8 cellular contexts compared by ENCODE assay signal in genomic region chr7:42745357-42746022, GRCh38.
DNase-seq lines count a peak whose midpoint lies in the region; ATAC-seq, FAIRE-seq and TF ChIP-seq lines count a peak whose summit lies in the region.

No MANE protein-coding gene starts in this region.

- no peak for FAIRE-seq in A549 (lab: Jason Lieb, UNC)
- no peak for FAIRE-seq in small intestine (lab: Jason Lieb, UNC)

- no peak for TF ChIP-seq RAD21 in A549 (conservative IDR thresholded peaks at IDR 0.05 in 1 of 2, IDR thresholded peaks at IDR 0.05 in 1 of 2)

- H3K27ac ChIP-seq in A549 (no peak overlapping the region), small intestine (ENCODE audit: low read depth in 1 of 2, low read length in 1 of 2) (no peak overlapping the region)

- POLR2A ChIA-PET in A549 (lab: Yijun Ruan, JAX), result no interaction called here

- ATAC-seq in A549, result peak in 1 of 2 experiments; percentile 67; a peak in 2 of 6 replicates
- ATAC-seq in GM18508 (IDR thresholded peaks at IDR 0.05; ENCODE audit: insufficient read depth, unreplicated experiment), result peak; percentile 63
- ATAC-seq in GM18870 (IDR thresholded peaks at IDR 0.05; ENCODE audit: unreplicated experiment), result no peak
- ATAC-seq in HG02981 (IDR thresholded peaks at IDR 0.05; ENCODE audit: unreplicated experiment), result no peak

- no peaks in the 10 kb centered on the region for H3K9me3 ChIP-seq in A549
- H3K9me3 ChIP-seq in small intestine (ENCODE audit: control insufficient read depth, low read depth), result no peaks in the 10 kb centered on the region

- 2% methylated on average over 3 of the region's 3 CpGs for WGBS in A549 (ENCODE audit: missing lambda C conversion rate)
- 28 to 38% (median 31%) methylated on average over 3 of the region's 3 CpGs for WGBS in small intestine, 3 donors

- no peaks in the 10 kb centered on the region for H3K27me3 ChIP-seq in small intestine (ENCODE audit: control insufficient read depth in 2 of 2, insufficient read depth in 2 of 2, low read length in 2 of 2)

- H3K4me1 ChIP-seq in A549, result no peaks in the 10 kb centered on the region
- no peaks in the 10 kb centered on the region for H3K4me1 ChIP-seq in small intestine (ENCODE audit: control insufficient read depth in 2 of 2, insufficient read depth in 1 of 2, low read depth in 1 of 2, low read length in 1 of 2)

- H3K36me3 ChIP-seq in small intestine (ENCODE audit: control insufficient read depth in 2 of 2, insufficient read depth in 2 of 2, low read length in 2 of 2), result no peaks in the 10 kb centered on the region

- DNase-seq in A549 (ENCODE audit: low read depth in 1 of 2, low spot score in 1 of 2), result peak; percentile 24 to 55
- DNase-seq in RPMI7951 (ENCODE audit: low read depth), result peak; percentile 21
- DNase-seq in erythroblast (lab: John Stamatoyannopoulos, UW), result peak; percentile 22 to 52
- peak; percentile 11 for DNase-seq in small intestine
- DNase-seq in NOMO-1 treated with DMSO at 0.1 percent for 48 hours (lab: John Stamatoyannopoulos, UW; ENCODE audit: unreplicated experiment), result no peak

- H3K4me3 ChIP-seq in A549 (no peak overlapping the region), small intestine (ENCODE audit: low read depth in 1 of 2, low read length in 2 of 2) (no peak overlapping the region)

- no peak for TF ChIP-seq EP300 in A549 (IDR thresholded peaks at IDR 0.05)

- TF ChIP-seq POLR2A in A549 (IDR thresholded peaks at IDR 0.05; ENCODE audit: low read length) (no peak), erythroblast (IDR thresholded peaks at IDR 0.05; ENCODE audit: low read length) (no peak)

- CTCF ChIA-PET in A549 (lab: Yijun Ruan, JAX), result interaction anchor here (0.6 to 1.9 kb wide), 13 partner anchors 13 to 802 kb away, joined by 3 to 6 read pairs (median 3); no protein-coding TSS in a partner anchor

- no peak overlapping the region for H3K4me2 ChIP-seq in A549

- TF ChIP-seq CTCF in A549 (IDR thresholded peaks at IDR 0.05), result peak; percentile 35

TF ChIP-seq in A549, 52 proteins besides CTCF, POLR2A, EP300 and RAD21:
- TF ChIP-seq, protein P1, sequence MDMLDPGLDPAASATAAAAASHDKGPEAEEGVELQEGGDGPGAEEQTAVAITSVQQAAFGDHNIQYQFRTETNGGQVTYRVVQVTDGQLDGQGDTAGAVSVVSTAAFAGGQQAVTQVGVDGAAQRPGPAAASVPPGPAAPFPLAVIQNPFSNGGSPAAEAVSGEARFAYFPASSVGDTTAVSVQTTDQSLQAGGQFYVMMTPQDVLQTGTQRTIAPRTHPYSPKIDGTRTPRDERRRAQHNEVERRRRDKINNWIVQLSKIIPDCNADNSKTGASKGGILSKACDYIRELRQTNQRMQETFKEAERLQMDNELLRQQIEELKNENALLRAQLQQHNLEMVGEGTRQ (IDR thresholded peaks at IDR 0.05), result no peak
- TF ChIP-seq, protein P2, sequence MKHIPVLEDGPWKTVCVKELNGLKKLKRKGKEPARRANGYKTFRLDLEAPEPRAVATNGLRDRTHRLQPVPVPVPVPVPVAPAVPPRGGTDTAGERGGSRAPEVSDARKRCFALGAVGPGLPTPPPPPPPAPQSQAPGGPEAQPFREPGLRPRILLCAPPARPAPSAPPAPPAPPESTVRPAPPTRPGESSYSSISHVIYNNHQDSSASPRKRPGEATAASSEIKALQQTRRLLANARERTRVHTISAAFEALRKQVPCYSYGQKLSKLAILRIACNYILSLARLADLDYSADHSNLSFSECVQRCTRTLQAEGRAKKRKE (CRISPR knock-in tag; IDR thresholded peaks at IDR 0.05; ENCODE audit: low read depth), result no peak
- no peak for TF ChIP-seq HOXB13 (CRISPR knock-in tag; IDR thresholded peaks at IDR 0.05; ENCODE audit: low read depth)
- no peak for TF ChIP-seq ZFP36 (IDR thresholded peaks at IDR 0.05; ENCODE audit: borderline replicate concordance, partially characterized antibody)
- TF ChIP-seq ZC3H11A (IDR thresholded peaks at IDR 0.05), result no peak
- TF ChIP-seq PHF8 (IDR thresholded peaks at IDR 0.05; ENCODE audit: borderline replicate concordance, low read depth), result no peak
- TF ChIP-seq TFCP2L1 (CRISPR knock-in tag; IDR thresholded peaks at IDR 0.05), result no peak
- TF ChIP-seq NR3C1 (IDR thresholded peaks at IDR 0.05), result no peak
TF ChIP-seq in A549: peak in this region for 0.
